Comparison of ENCODE assay signal across 1 cellular context in the genomic region with DNA sequence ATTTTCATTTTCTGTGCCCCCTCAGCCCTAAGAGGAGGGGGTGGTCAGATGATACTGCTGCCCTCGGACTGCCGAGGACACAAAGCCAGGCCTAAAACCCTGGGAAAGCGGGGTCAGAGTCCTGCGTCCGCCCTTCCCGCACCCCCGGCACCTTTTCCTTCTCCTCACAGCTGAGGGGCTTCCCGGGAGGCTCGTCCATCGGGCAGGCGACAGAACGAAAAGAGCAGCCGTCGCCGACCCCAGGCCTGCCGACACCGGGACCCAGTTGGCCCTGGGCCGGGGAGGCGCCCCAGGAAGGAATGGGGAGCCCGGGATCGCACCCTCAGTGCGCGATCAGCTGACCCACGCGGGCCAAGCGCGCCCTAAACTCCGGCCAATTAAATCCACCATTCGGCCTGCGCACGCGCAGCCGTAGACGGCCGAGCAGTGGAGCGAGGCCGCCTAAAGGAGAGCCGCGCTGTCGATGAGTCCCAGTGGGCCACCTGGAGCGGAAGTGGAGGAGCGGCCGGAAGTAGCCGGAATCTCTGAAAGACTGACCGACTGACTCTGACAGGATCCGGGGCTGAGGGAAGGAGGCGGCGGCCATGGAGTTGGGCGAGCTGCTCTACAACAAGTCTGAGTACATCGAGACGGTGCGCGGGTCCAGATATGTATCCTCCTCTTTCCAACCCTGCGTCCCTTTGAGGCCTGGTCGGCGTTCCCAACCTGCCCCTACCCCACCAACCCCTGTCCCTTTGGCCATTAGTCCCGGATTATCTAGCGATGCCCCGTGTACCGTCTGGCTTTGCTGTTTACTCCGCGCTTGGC.
TF ChIP-seq lines count a peak whose summit lies in the region.

A gene (plus strand): TSS at position 508 of the 807 bp plus-strand sequence. CDS start 77 bp downstream, at position 585.
A gene (minus strand): TSS at position 352 of the 807 bp plus-strand sequence. CDS start 153 bp downstream, at position 199.

TF ChIP-seq in IMR-90, 13 proteins besides CTCF, POLR2A, EP300 and RAD21 (continued from another document):
- peak; percentile 75; the same call in 1 of the 2 replicates for TF ChIP-seq BHLHE40 (IDR thresholded peaks at IDR 0.05; ENCODE audit: low read depth, low read length)
- TF ChIP-seq FOS (IDR thresholded peaks at IDR 0.05; ENCODE audit: low read depth, low read length): 0 out of 2 replicates have a peak, but pooled peaks have one; percentile 16
